9 cellular contexts compared by ENCODE assay signal in genomic region chr13:49246850-49247721, GRCh38. TPM values are rescaled to one million over a fixed set of nuclear protein-coding genes. Genes with fewer than 3 reads are reported as not detected.
DNase-seq lines count a peak whose midpoint lies in the region; ATAC-seq, FAIRE-seq and TF ChIP-seq lines count a peak whose summit lies in the region.
"Had no signal": no experiment of that assay in that cellular context is flagged by ENCODE, and none has a peak within 500 bp of the region (broad histone marks: within the 10 kb centered on the region; RNA-seq: fewer than 3 reads in every experiment).

No MANE protein-coding gene starts in this region.

- RAD21 ChIA-PET in GM12878 (lab: Charles Lee; ENCODE audit: unreplicated experiment) = interaction anchor here (1.0 to 2.0 kb wide), 3 partner anchors 13 to 40 kb away, joined by 3 to 5 read pairs (median 3); no protein-coding TSS in a partner anchor

- TF ChIP-seq CTCF in GM12878 (IDR thresholded peaks at IDR 0.05 in 2 of 3, conservative IDR thresholded peaks at IDR 0.05 in 1 of 3; ENCODE audit: control insufficient read depth in 2 of 3, extremely low read depth in 1 of 3, insufficient read depth in 1 of 3, low read depth in 3 of 3, low read length in 3 of 3) = no peak
- no peak for TF ChIP-seq CTCF in left lung (IDR thresholded peaks at IDR 0.05)
- no peak for TF ChIP-seq CTCF in thyroid gland (IDR thresholded peaks at IDR 0.05)

- H2AFZ ChIP-seq in ACC112 (ENCODE audit: low read length, unreplicated experiment) = peak overlapping the region; percentile 84
- H2AFZ ChIP-seq in GM12878 (ENCODE audit: control insufficient read depth, low read depth, low read length) = peak overlapping the region; percentile 95

- no peaks in the 10 kb centered on the region for H3K9me3 ChIP-seq in GM12878 (replicated peaks; ENCODE audit: control insufficient read depth, insufficient read depth, low read length)
- peaks cover 0 to 4% of the 10 kb centered on the region in 2 donors for H3K9me3 ChIP-seq in left lung
- H3K9me3 ChIP-seq in thyroid gland = no peaks in the 10 kb centered on the region

- ATAC-seq in GM19395 (IDR thresholded peaks at IDR 0.05; ENCODE audit: unreplicated experiment) = peak; percentile 53
- peak; percentile 32 for ATAC-seq in HG03457 (IDR thresholded peaks at IDR 0.05; ENCODE audit: unreplicated experiment)
- peak; percentile 65 for ATAC-seq in GM12878
- peak; percentile 68 for ATAC-seq in left lung
- no peak for ATAC-seq in left lobe of liver

- POLR2A ChIA-PET in GM12878 (lab: Charles Lee) = interaction anchor here (0.9 to 2.0 kb wide), 3 partner anchors 11 to 381 kb away, joined by 3 to 8 read pairs (median 3); partner anchors contain the start of gene ARL11

- BruUV-seq in GM12878 (replicated peaks; lab: Mats Ljungman, UMichigan) = TSS peak; percentile 77

- peak overlapping the region; percentile 87 for H3K4me3 ChIP-seq in ACC112 (ENCODE audit: low read depth, low read length)
- peak overlapping the region; percentile 93 for H3K4me3 ChIP-seq in GM12878
- peak overlapping the region; percentile 79 to 81 for H3K4me3 ChIP-seq in left lung
- peak overlapping the region; percentile 9 to 80 (median 67) for H3K4me3 ChIP-seq in thyroid gland (replicated peaks in 1 of 3)

- no peak for TF ChIP-seq RAD21 in GM12878 (IDR thresholded peaks at IDR 0.05; ENCODE audit: insufficient read depth, low read depth, low read length)

- intact Hi-C loops in GM12878 (cut with micrococcal nuclease; ENCODE audit: unreplicated experiment) = no loop called here
- intact Hi-C loops in left lung (cut with DNase I) = no loop called here
- intact Hi-C loops in thyroid gland (cut with DNase I) = no loop called here

- in situ Hi-C loops in GM12878 (cut with MboI) = no loop called here

- H3K27me3 ChIP-seq in ACC112 (ENCODE audit: insufficient read depth, low read length) (no peaks in the 10 kb centered on the region), GM12878 (replicated peaks in 1 of 2; ENCODE audit: control insufficient read depth in 2 of 2, insufficient read depth in 2 of 2, low read length in 1 of 2) (no peaks in the 10 kb centered on the region; a peak in 1 of 4 replicates), left lung (no peaks in the 10 kb centered on the region), thyroid gland (no peaks in the 10 kb centered on the region)

- no peak for FAIRE-seq in GM12878 (lab: Jason Lieb, UNC)

- 16% methylated on average over 6 of the region's 6 CpGs for WGBS in GM12878 (ENCODE audit: insufficient coverage, insufficient replicate concordance, low lambda C conversion rate, missing lambda C conversion rate)
- WGBS in thyroid gland, 2 donors = 16% methylated on average over 6 of the region's 6 CpGs

- no peak for TF ChIP-seq EP300 in GM12878 (IDR thresholded peaks at IDR 0.05; ENCODE audit: borderline replicate concordance in 1 of 2, control insufficient read depth in 1 of 2, low read depth in 2 of 2, low read length in 2 of 2)

- peaks cover 5% of the 10 kb centered on the region for H3K4me1 ChIP-seq in ACC112 (ENCODE audit: control insufficient read depth, insufficient read depth, low read length, unreplicated experiment)
- no peaks in the 10 kb centered on the region for H3K4me1 ChIP-seq in GM12878 (ENCODE audit: control insufficient read depth, insufficient read depth, low read length)
- H3K4me1 ChIP-seq in left lung = peaks cover 5 to 40% of the 10 kb centered on the region in 2 donors
- H3K4me1 ChIP-seq in thyroid gland = peaks cover 20 to 29% of the 10 kb centered on the region in 2 donors

- DNase-seq in GM12878 (ENCODE audit: low read depth, low spot score) (no peak), left lung (no peak), thyroid gland (no peak), left lobe of liver (ENCODE audit: low spot score) (no peak)
- DNase-seq in effector CD8-positive, alpha-beta T cell (lab: John Stamatoyannopoulos, UW) = no peak

- peaks cover 10% of the 10 kb centered on the region for H3K79me2 ChIP-seq in ACC112 (ENCODE audit: control insufficient read depth, insufficient read depth, low read length, unreplicated experiment)
- H3K79me2 ChIP-seq in GM12878 (ENCODE audit: control insufficient read depth, insufficient read depth, low read length) = peaks cover 8% of the 10 kb centered on the region

- CTCF ChIA-PET in GM12878 (lab: Yijun Ruan, JAX) = interaction anchor here (1.1 to 3.7 kb wide), 8 partner anchors 10 to 544 kb away, joined by 3 to 24 read pairs (median 4); no protein-coding TSS in a partner anchor

- SMC1A ChIA-PET in GM12878 (lab: Charles Lee; ENCODE audit: uncharacterized antibody, unreplicated experiment) = interaction anchor here (0.9 to 2.4 kb wide), 8 partner anchors 8 to 136 kb away, joined by 3 to 11 read pairs (median 4); no protein-coding TSS in a partner anchor

- H3K4me2 ChIP-seq in GM12878 (ENCODE audit: control insufficient read depth, insufficient read depth) = peak overlapping the region; percentile 94

- no peaks in the 10 kb centered on the region for H3K36me3 ChIP-seq in ACC112 (ENCODE audit: insufficient read depth, low read length)
- no peaks in the 10 kb centered on the region for H3K36me3 ChIP-seq in GM12878 (ENCODE audit: control insufficient read depth in 2 of 2, insufficient read depth in 2 of 2, low read length in 1 of 2)
- H3K36me3 ChIP-seq in left lung = no peaks in the 10 kb centered on the region
- H3K36me3 ChIP-seq in thyroid gland = no peaks in the 10 kb centered on the region

- H3K9ac ChIP-seq in GM12878 (ENCODE audit: control insufficient read depth, insufficient read depth, low read length) = peak overlapping the region; percentile 90

- H4K20me1 ChIP-seq in GM12878 (ENCODE audit: control insufficient read depth, insufficient read depth) = no peaks in the 10 kb centered on the region

- H3K27ac ChIP-seq in ACC112 (ENCODE audit: low read depth, low read length) = peak overlapping the region; percentile 62
- H3K27ac ChIP-seq in GM12878 (ENCODE audit: control insufficient read depth, insufficient read depth) = peak overlapping the region; percentile 78
- peak overlapping the region; percentile 93 to 97 for H3K27ac ChIP-seq in left lung
- H3K27ac ChIP-seq in thyroid gland = peak overlapping the region; percentile 94 to 96 (median 95)

- TF ChIP-seq POLR2A in GM12878 (IDR thresholded peaks at IDR 0.05; ENCODE audit: low read depth, low read length) (no peak), thyroid gland (IDR thresholded peaks at IDR 0.05) (no peak)

TF ChIP-seq in GM12878, 131 proteins besides CTCF, POLR2A, EP300 and RAD21 (continues in another document):
- TF ChIP-seq ZNF24 (IDR thresholded peaks at IDR 0.05) (no peak), BMI1 (IDR thresholded peaks at IDR 0.05; ENCODE audit: borderline replicate concordance) (no peak), IKZF2 (IDR thresholded peaks at IDR 0.05) (no peak), SKIL (IDR thresholded peaks at IDR 0.05; ENCODE audit: low read depth, poor library complexity, severe bottlenecking) (no peak), MEF2A (IDR thresholded peaks at IDR 0.05; ENCODE audit: insufficient read depth, low read depth, low read length) (no peak)

RNA-seq across cellular contexts. Expression of gene CDADC1, which starts 0.6 kb away (rescaled TPM):
- total RNA-seq in GM12878 (2013; cell fraction: nucleolus; rRNA removed) = 7.1 and 12.8 TPM in 2 replicates
- total RNA-seq in GM12878 (2014; rRNA removed) (2.7 and 4.0 TPM in 2 replicates), GM12878 (2014; rRNA removed; fragmentation: Illumina TruSeq; extraction: Trizol) (2.6 and 3.5 TPM in 2 replicates), GM12878 (2021) (5.6 and 6.5 TPM in 2 replicates), left lung (10 to 100 TPM; 11.6 to 12.9 TPM), thyroid gland (10 to 100 TPM; 14.0 to 75.9 (median 18.7) TPM), left lobe of liver (8.3 TPM)
- 3.6 TPM for polyA plus RNA-seq in GM12878 (2011; ENCODE audit: low read depth)
- polyA plus RNA-seq in GM12878 (2011; rRNA removed) (4.8 and 6.8 TPM in 2 replicates), GM12878 (2014; fragmentation: Illumina TruSeq; extraction: Trizol) (3.3 and 6.0 TPM in 2 replicates), GM12878 (2014; fragmentation: Nextera tagmentation; extraction: Ambion mirVana) (1 to 10 TPM; 6.3 to 7.3 TPM), GM12878 (2014; rRNA removed) (4.6 and 5.3 TPM in 2 replicates), GM12878 (2016; fragmentation: Nextera tagmentation; extraction: Ambion mirVana) (1 to 10 TPM; 6.3 TPM)
- polyA plus RNA-seq in GM12878 (2011; cell fraction: cytosol; rRNA removed) = 1.3 and 1.8 TPM in 2 replicates
- 2.9 and 3.5 TPM in 2 replicates for polyA plus RNA-seq in GM12878 (2011; cell fraction: nucleus; rRNA removed)
- 4.2 and 7.4 TPM in 2 replicates for polyA plus RNA-seq in GM12878 (2012)
- polyA minus RNA-seq in GM12878 (2011; rRNA and poly(A)+ RNA removed) = 2.2 and 5.1 TPM in 2 replicates
- 1.1 and 1.6 TPM in 2 replicates for polyA minus RNA-seq in GM12878 (2011; cell fraction: cytosol; rRNA and poly(A)+ RNA removed)
- polyA minus RNA-seq in GM12878 (2011; cell fraction: nucleus; rRNA and poly(A)+ RNA removed) = 8.6 and 15.6 TPM in 2 replicates

RNA-seq across cellular contexts. Expression of gene MLNR, which starts 26.9 kb away (rescaled TPM):
- total RNA-seq in GM12878 (2013; cell fraction: nucleolus; rRNA removed) = not detected in 2 replicates
- total RNA-seq in GM12878 (2014; rRNA removed) (not detected in 2 replicates), GM12878 (2014; rRNA removed; fragmentation: Illumina TruSeq; extraction: Trizol) (not detected in 2 replicates), GM12878 (2021) (not detected in 2 replicates), left lung (not detected), thyroid gland (1 to 10 TPM; 1.1 to 6.5 (median 1.2) TPM), left lobe of liver (not detected)
- not detected for polyA plus RNA-seq in GM12878 (2011; ENCODE audit: low read depth)
- polyA plus RNA-seq in GM12878 (2011; rRNA removed) (not detected in 2 replicates), GM12878 (2014; fragmentation: Illumina TruSeq; extraction: Trizol) (not detected in 2 replicates), GM12878 (2014; fragmentation: Nextera tagmentation; extraction: Ambion mirVana) (not detected), GM12878 (2014; rRNA removed) (not detected in 2 replicates), GM12878 (2016; fragmentation: Nextera tagmentation; extraction: Ambion mirVana) (not detected)
- not detected in 2 replicates for polyA plus RNA-seq in GM12878 (2011; cell fraction: cytosol; rRNA removed)
- polyA plus RNA-seq in GM12878 (2011; cell fraction: nucleus; rRNA removed) = not detected in 2 replicates
- polyA plus RNA-seq in GM12878 (2012) = not detected in 2 replicates
- polyA minus RNA-seq in GM12878 (2011; rRNA and poly(A)+ RNA removed) = not detected in 2 replicates
- not detected in 2 replicates for polyA minus RNA-seq in GM12878 (2011; cell fraction: cytosol; rRNA and poly(A)+ RNA removed)
- polyA minus RNA-seq in GM12878 (2011; cell fraction: nucleus; rRNA and poly(A)+ RNA removed) = not detected in 2 replicates
- total RNA-seq: renal cortical epithelial cell had no signal
